ENCODE assay signal across 9 cellular contexts in genomic region chr11:83006877-83007330, GRCh38.
DNase-seq lines count a peak whose midpoint lies in the region; ATAC-seq, FAIRE-seq and TF ChIP-seq lines count a peak whose summit lies in the region.
"Had no signal": no experiment of that assay in that cellular context is flagged by ENCODE, and none has a peak within 500 bp of the region (broad histone marks: within the 10 kb centered on the region; RNA-seq: fewer than 3 reads in every experiment).

No MANE protein-coding gene starts in this region.

- H3K4me3 Mint-ChIP-seq in CD14-positive monocyte, result no peak overlapping the region

- H3K27ac ChIP-seq in GM12878 (ENCODE audit: control insufficient read depth, insufficient read depth), result peak overlapping the region; percentile 62
- no peak overlapping the region for H3K27ac ChIP-seq in small intestine (ENCODE audit: low read depth in 1 of 2, low read length in 1 of 2)

- H4K20me1 ChIP-seq in GM12878 (ENCODE audit: control insufficient read depth, insufficient read depth), result no peaks in the 10 kb centered on the region

- H3K79me2 ChIP-seq in GM12878 (ENCODE audit: control insufficient read depth, insufficient read depth, low read length), result peaks cover 5% of the 10 kb centered on the region; the same call in 1 of the 2 replicates

- FAIRE-seq in GM12878 (lab: Jason Lieb, UNC), result peak; percentile 95
- no peak for FAIRE-seq in small intestine (lab: Jason Lieb, UNC)
- FAIRE-seq: endometrium had no signal

- H2AFZ ChIP-seq in GM12878 (ENCODE audit: control insufficient read depth, low read depth, low read length), result no peak overlapping the region

- peak in 1 of 2 experiments; percentile 11; a peak in 1 of 4 replicates for TF ChIP-seq EP300 in GM12878 (IDR thresholded peaks at IDR 0.05; ENCODE audit: borderline replicate concordance in 1 of 2, control insufficient read depth in 1 of 2, low read depth in 2 of 2, low read length in 2 of 2)

- peaks cover 0 to 5% (median 3%) of the 10 kb centered on the region in 3 donors for H3K27me3 Mint-ChIP-seq in CD14-positive monocyte (ENCODE audit: low read depth in 3 of 3)

- no peaks in the 10 kb centered on the region for H3K9me3 ChIP-seq in GM12878 (replicated peaks; ENCODE audit: control insufficient read depth, insufficient read depth, low read length)
- H3K9me3 ChIP-seq in small intestine (ENCODE audit: control insufficient read depth, low read depth), result no peaks in the 10 kb centered on the region

- TF ChIP-seq CTCF in GM12864 (IDR thresholded peaks at IDR 0.05; ENCODE audit: low read depth, low read length, missing control alignments) (no peak), GM12878 (IDR thresholded peaks at IDR 0.05 in 2 of 3, conservative IDR thresholded peaks at IDR 0.05 in 1 of 3; ENCODE audit: control insufficient read depth in 2 of 3, extremely low read depth in 1 of 3, insufficient read depth in 1 of 3, low read depth in 3 of 3, low read length in 3 of 3) (no peak), omental fat pad (IDR thresholded peaks at IDR 0.05) (no peak), CD14-positive monocyte (IDR thresholded peaks at IDR 0.05) (no peak)

- POLR2A ChIA-PET in GM12878 (lab: Charles Lee), result interaction anchor here (0.5 to 6.5 kb wide), 20 partner anchors 10 to 166 kb away, joined by 3 to 58 read pairs (median 5); partner anchors contain the start of genes DDIAS, PCF11 and RAB30

- no TSS peak for BruUV-seq in GM12878 (replicated peaks; lab: Mats Ljungman, UMichigan)

- peak; percentile 65 for ATAC-seq in GM19452 (IDR thresholded peaks at IDR 0.05; ENCODE audit: unreplicated experiment)
- peak; percentile 75 for ATAC-seq in HG03520 (IDR thresholded peaks at IDR 0.05; ENCODE audit: unreplicated experiment)
- peak; percentile 87 for ATAC-seq in GM12878
- ATAC-seq in omental fat pad (ENCODE audit: low FRiP score), result no peak

- H3K9ac ChIP-seq in GM12878 (ENCODE audit: control insufficient read depth, insufficient read depth, low read length), result no peak overlapping the region; the same call in 1 of the 2 replicates

- H3K4me1 Mint-ChIP-seq in CD14-positive monocyte, result no peaks in the 10 kb centered on the region

- intact Hi-C loops in GM12878 (cut with micrococcal nuclease; ENCODE audit: unreplicated experiment), result loop anchor here (2.0 to 5.0 kb wide), 3 partner anchors 56 to 80 kb away; partner anchors contain the start of gene RAB30
- intact Hi-C loops in CD14-positive monocyte (cut with micrococcal nuclease), result no loop called here

- H3K4me1 ChIP-seq in GM12878 (ENCODE audit: control insufficient read depth, insufficient read depth, low read length), result peaks cover 26% of the 10 kb centered on the region
- peaks cover 6 to 8% of the 10 kb centered on the region in 2 donors for H3K4me1 ChIP-seq in small intestine (ENCODE audit: control insufficient read depth in 2 of 2, insufficient read depth in 1 of 2, low read depth in 1 of 2, low read length in 1 of 2)

- H3K9me3 Mint-ChIP-seq in CD14-positive monocyte, result no peaks in the 10 kb centered on the region

- RAD21 ChIA-PET in GM12878 (lab: Charles Lee; ENCODE audit: unreplicated experiment), result interaction anchor here (0.8 to 3.6 kb wide), 31 partner anchors 9 to 275 kb away, joined by 3 to 60 read pairs (median 5); partner anchors contain the start of genes PCF11 and RAB30

- no peak for TF ChIP-seq RAD21 in GM12878 (IDR thresholded peaks at IDR 0.05; ENCODE audit: insufficient read depth, low read depth, low read length)

- WGBS in GM12878 (ENCODE audit: insufficient coverage, insufficient replicate concordance, low lambda C conversion rate, missing lambda C conversion rate), result 0% methylated on average over 1 of the region's 1 CpG
- 68 to 95% (median 68%) methylated on average over 1 of the region's 1 CpG for WGBS in small intestine, 3 donors

- CTCF ChIA-PET in GM12878 (lab: Yijun Ruan, JAX), result interaction anchor here (0.6 to 5.2 kb wide), 24 partner anchors 8 to 244 kb away, joined by 3 to 35 read pairs (median 4); partner anchors contain the start of genes DDIAS, PCF11 and RAB30

- SMC1A ChIA-PET in GM12878 (lab: Charles Lee; ENCODE audit: uncharacterized antibody, unreplicated experiment), result interaction anchor here (0.7 to 5.7 kb wide), 47 partner anchors 10 to 243 kb away, joined by 3 to 103 read pairs (median 4); partner anchors contain the start of genes PCF11 and RAB30

- DNase-seq in GM12864 (ENCODE audit: low read depth) (peak; percentile 53), GM12878 (ENCODE audit: low read depth, low spot score) (peak; percentile 75), NCI-H1694 treated with DMSO at 0.1 percent for 48 hours (lab: John Stamatoyannopoulos, UW) (no peak), omental fat pad (ENCODE audit: low spot score) (no peak), small intestine (no peak), CD14-positive monocyte (ENCODE audit: low spot score) (no peak)

- H3K4me2 ChIP-seq in GM12878 (ENCODE audit: control insufficient read depth, insufficient read depth), result peak overlapping the region; percentile 18

- H3K4me3 ChIP-seq in GM12864 (ENCODE audit: low read depth, low read length), result no peak overlapping the region; the same call in 1 of the 2 replicates
- H3K4me3 ChIP-seq in GM12878, result peak overlapping the region; percentile 49; the same call in 1 of the 2 replicates
- no peak overlapping the region for H3K4me3 ChIP-seq in small intestine (ENCODE audit: low read depth in 1 of 2, low read length in 2 of 2)

- H3K27me3 ChIP-seq in GM12878 (replicated peaks in 1 of 2; ENCODE audit: control insufficient read depth in 2 of 2, insufficient read depth in 2 of 2, low read length in 1 of 2), result no peaks in the 10 kb centered on the region
- H3K27me3 ChIP-seq in small intestine (ENCODE audit: control insufficient read depth in 2 of 2, insufficient read depth in 2 of 2, low read length in 2 of 2), result no peaks in the 10 kb centered on the region

- no peak overlapping the region for H3K27ac Mint-ChIP-seq in CD14-positive monocyte

- no peaks in the 10 kb centered on the region; a peak in 1 of 4 replicates for H3K36me3 ChIP-seq in GM12878 (ENCODE audit: control insufficient read depth in 2 of 2, insufficient read depth in 2 of 2, low read length in 1 of 2)
- no peaks in the 10 kb centered on the region for H3K36me3 ChIP-seq in small intestine (ENCODE audit: control insufficient read depth in 2 of 2, insufficient read depth in 2 of 2, low read length in 2 of 2)

- in situ Hi-C loops in GM12878 (cut with MboI), result no loop called here

- no peaks in the 10 kb centered on the region for H3K36me3 Mint-ChIP-seq in CD14-positive monocyte

- TF ChIP-seq POLR2A in GM12878 (IDR thresholded peaks at IDR 0.05; ENCODE audit: low read depth, low read length), result no peak

TF ChIP-seq in GM12878, 131 proteins besides CTCF, POLR2A, EP300 and RAD21 (continues in another document):
- TF ChIP-seq POU2F2 (IDR thresholded peaks at IDR 0.05; ENCODE audit: borderline replicate concordance, low read depth, low read length) (no peak), SIX5 (IDR thresholded peaks at IDR 0.05; ENCODE audit: low read depth, low read length, severe bottlenecking) (no peak), HDAC2 (IDR thresholded peaks at IDR 0.05) (no peak), YBX1 (IDR thresholded peaks at IDR 0.05) (no peak), E2F4 (IDR thresholded peaks at IDR 0.05; ENCODE audit: low read depth, low read length) (no peak), NRF1 (conservative IDR thresholded peaks at IDR 0.05; ENCODE audit: low read depth, low read length) (no peak), MXI1 (IDR thresholded peaks at IDR 0.05; ENCODE audit: low read depth, low read length) (no peak), FOXM1 (IDR thresholded peaks at IDR 0.05; ENCODE audit: low read depth, low read length) (no peak), SMAD1 (IDR thresholded peaks at IDR 0.05; ENCODE audit: low read depth, partially characterized antibody) (no peak), WRNIP1 (IDR thresholded peaks at IDR 0.05; ENCODE audit: borderline replicate concordance, low read depth, low read length) (no peak)

Comparison
In these comparisons a context has a peak if more than half of its experiments do, and no peak if none do; other contexts are left out.
1. DNase-seq: peak in GM12864 (single experiment) and GM12878 (single experiment); none in NCI-H1694 treated with DMSO at 0.1 percent for 48 hours (single experiment), omental fat pad (single experiment), small intestine (single experiment) and CD14-positive monocyte (single experiment).